In the genomic region with DNA sequence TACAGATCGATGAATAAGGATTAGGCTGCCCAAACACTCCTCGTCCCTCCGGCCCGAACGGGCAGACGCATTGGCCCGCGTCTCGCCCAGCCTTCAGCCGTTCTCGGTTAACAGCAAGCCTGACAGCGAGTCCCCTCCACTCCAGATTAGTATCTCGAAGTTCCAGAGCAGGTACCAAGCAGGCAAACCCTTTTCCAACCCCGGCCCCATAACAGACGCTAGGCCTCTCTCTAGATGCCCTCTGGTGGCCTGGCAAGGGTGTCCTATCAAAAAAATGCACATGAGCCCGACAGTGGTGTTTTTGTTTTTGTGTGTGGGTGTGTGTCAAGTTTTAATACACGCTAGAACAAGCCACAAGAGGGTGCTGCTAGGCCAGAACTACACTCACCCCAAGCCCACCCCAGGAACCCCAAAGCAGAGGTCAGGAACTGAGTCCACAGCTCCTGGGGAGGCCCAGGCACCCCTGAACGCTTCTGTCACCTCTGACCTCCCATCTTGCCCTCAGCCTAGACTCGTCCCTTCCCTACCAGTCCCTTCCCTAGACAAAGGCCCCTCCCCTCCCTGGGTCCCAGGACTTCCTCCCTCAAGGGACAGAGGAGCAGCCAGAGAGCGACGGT, we compare ENCODE assay signal across 8 cellular contexts. TPM values are rescaled to one million over a fixed set of nuclear protein-coding genes. Genes with fewer than 3 reads are reported as not detected.
DNase-seq lines count a peak whose midpoint lies in the region; ATAC-seq lines count a peak whose summit lies in the region.

No MANE protein-coding gene starts in this region.

- peak; percentile 57 for ATAC-seq in left ventricle myocardium superior

- in situ Hi-C loops in SK-MEL-5 (cut with HindIII; ENCODE audit: low pct_unique_long_range_greater_than_20kb, low sequenced_read_pairs), result no loop called here

- DNase-seq in GM03348 (ENCODE audit: low spot score), result peak; percentile 82
- peak; percentile 82 for DNase-seq in H7
- DNase-seq in LoVo (ENCODE audit: low spot score), result peak; percentile 74
- DNase-seq in SK-MEL-5 (ENCODE audit: low read depth, low spot score), result peak; percentile 91
- peak; percentile 66 for DNase-seq in amniotic stem cell (lab: John Stamatoyannopoulos, UW)
- no peak for DNase-seq in left ventricle myocardium superior
- DNase-seq in putamen (ENCODE audit: low spot score), result peak; percentile 90
- DNase-seq in OCI-M2 (lab: John Stamatoyannopoulos, UW; ENCODE audit: unreplicated experiment), result no peak

- no peaks in the 10 kb centered on the region for H3K27me3 ChIP-seq in H7 (ENCODE audit: control insufficient read depth, insufficient read depth, low read length)

- peaks cover 25% of the 10 kb centered on the region for H3K36me3 ChIP-seq in H7 (replicated peaks; ENCODE audit: control insufficient read depth, insufficient read depth, low read length)

- intact Hi-C loops in left ventricle myocardium superior (cut with micrococcal nuclease), result no loop called here

- peak overlapping the region; percentile 64 for H3K4me3 ChIP-seq in H7 (ENCODE audit: insufficient read depth, low read depth, low read length)

RNA-seq across cellular contexts. Expression of a gene that starts 0.7 kb away (rescaled TPM):
- 84.4 and 94.7 TPM in 2 replicates for total RNA-seq in H7 (2014; rRNA removed; shearing (Covaris generic))
- total RNA-seq in SK-MEL-5 (2014; rRNA removed; shearing (Covaris generic)), result 61.7 and 62.9 TPM in 2 replicates
- polyA plus RNA-seq in SK-MEL-5 (2015; cell fraction: cytosol; rRNA removed), result 72.4 and 84.8 TPM in 2 replicates
- polyA plus RNA-seq in SK-MEL-5 (2015; cell fraction: nucleus; rRNA removed), result 120 and 134 TPM in 2 replicates
- total RNA-seq in left ventricle myocardium superior, result 48.0 TPM

RNA-seq across cellular contexts. Expression of a gene that starts 8.9 kb away (rescaled TPM):
- 67.6 and 76.2 TPM in 2 replicates for total RNA-seq in H7 (2014; rRNA removed; shearing (Covaris generic))
- 33.7 and 36.3 TPM in 2 replicates for total RNA-seq in SK-MEL-5 (2014; rRNA removed; shearing (Covaris generic))
- 36.3 and 38.0 TPM in 2 replicates for polyA plus RNA-seq in SK-MEL-5 (2015; cell fraction: cytosol; rRNA removed)
- 39.0 and 43.5 TPM in 2 replicates for polyA plus RNA-seq in SK-MEL-5 (2015; cell fraction: nucleus; rRNA removed)
- 150 TPM for total RNA-seq in left ventricle myocardium superior

RNA-seq across cellular contexts. Expression of a gene that starts 37.4 kb away (rescaled TPM):
- 13.9 and 23.7 TPM in 2 replicates for total RNA-seq in H7 (2014; rRNA removed; shearing (Covaris generic))
- 56.7 and 62.4 TPM in 2 replicates for total RNA-seq in SK-MEL-5 (2014; rRNA removed; shearing (Covaris generic))
- polyA plus RNA-seq in SK-MEL-5 (2015; cell fraction: cytosol; rRNA removed), result 51.3 and 52.7 TPM in 2 replicates
- polyA plus RNA-seq in SK-MEL-5 (2015; cell fraction: nucleus; rRNA removed), result 228 and 248 TPM in 2 replicates
- 9.5 TPM for total RNA-seq in left ventricle myocardium superior

Comparison
In these comparisons a context has a peak if more than half of its experiments do, and no peak if none do; other contexts are left out.
1. DNase-seq: peak in GM03348 (single experiment), H7 (single experiment), LoVo (single experiment), SK-MEL-5 (single experiment), amniotic stem cell (single experiment) and putamen (single experiment); none in left ventricle myocardium superior (single experiment) and OCI-M2 (single experiment).